ENCODE assay signal across 15 cellular contexts in genomic region chr7:23415198-23415597, GRCh38. TPM values are rescaled to one million over a fixed set of nuclear protein-coding genes. Genes with fewer than 3 reads are reported as not detected.
DNase-seq lines count a peak whose midpoint lies in the region; ATAC-seq, FAIRE-seq and TF ChIP-seq lines count a peak whose summit lies in the region.
"Had no signal": no experiment of that assay in that cellular context is flagged by ENCODE, and none has a peak within 500 bp of the region (broad histone marks: within the 10 kb centered on the region; RNA-seq: fewer than 3 reads in every experiment).

No MANE protein-coding gene starts in this region.

- H3K27ac Mint-ChIP-seq in activated T-helper 17 cell treated with anti-CD3 and anti-CD28 coated beads, Interleukin-2, amount 50 U/mL, for 72 hours: peak overlapping the region; percentile 44
- H3K27ac Mint-ChIP-seq in endothelial cell (ENCODE audit: unreplicated experiment): peak overlapping the region; percentile 50
- H3K27ac Mint-ChIP-seq: CD8-positive, alpha-beta T cell had no signal

- H3K4me1 Mint-ChIP-seq in activated T-helper 17 cell treated with anti-CD3 and anti-CD28 coated beads, Interleukin-2, amount 50 U/mL, for 72 hours: peaks cover 4% of the 10 kb centered on the region
- H3K4me1 Mint-ChIP-seq in endothelial cell (ENCODE audit: unreplicated experiment): peaks cover 31% of the 10 kb centered on the region

- H3K9me3 Mint-ChIP-seq in activated T-helper 17 cell treated with anti-CD3 and anti-CD28 coated beads, Interleukin-2, amount 50 U/mL, for 72 hours: no peaks in the 10 kb centered on the region
- no peaks in the 10 kb centered on the region for H3K9me3 Mint-ChIP-seq in endothelial cell (ENCODE audit: unreplicated experiment)
- H3K9me3 Mint-ChIP-seq: CD8-positive, alpha-beta T cell had no signal

- H3K27me3 Mint-ChIP-seq in activated T-helper 17 cell treated with anti-CD3 and anti-CD28 coated beads, Interleukin-2, amount 50 U/mL, for 72 hours: peaks cover 19% of the 10 kb centered on the region
- H3K27me3 Mint-ChIP-seq in endothelial cell (ENCODE audit: unreplicated experiment): peaks cover 4% of the 10 kb centered on the region

- no peak for TF ChIP-seq CTCF in endothelial cell (IDR thresholded peaks at IDR 0.05; ENCODE audit: unreplicated experiment)

- no peaks in the 10 kb centered on the region for H3K36me3 Mint-ChIP-seq in activated T-helper 17 cell treated with anti-CD3 and anti-CD28 coated beads, Interleukin-2, amount 50 U/mL, for 72 hours (ENCODE audit: low read depth)
- H3K36me3 Mint-ChIP-seq in endothelial cell (ENCODE audit: low read depth, unreplicated experiment): peaks cover 37% of the 10 kb centered on the region
- H3K36me3 Mint-ChIP-seq: CD8-positive, alpha-beta T cell had no signal

- H3K4me3 Mint-ChIP-seq in activated T-helper 17 cell treated with anti-CD3 and anti-CD28 coated beads, Interleukin-2, amount 50 U/mL, for 72 hours: no peak overlapping the region
- peak overlapping the region; percentile 84 for H3K4me3 Mint-ChIP-seq in endothelial cell (ENCODE audit: unreplicated experiment)
- H3K4me3 Mint-ChIP-seq: B cell; CD8-positive, alpha-beta T cell; H9 had no signal

- FAIRE-seq in HTR-8/SVneo (lab: Jason Lieb, UNC): peak; percentile 49
- FAIRE-seq: GM12878, H1 had no signal

- DNase-seq in HTR-8/SVneo (ENCODE audit: insufficient read length, low spot score) (no peak), endothelial cell (ENCODE audit: low spot score) (no peak), activated T-cell treated with anti-CD3 and anti-CD28 coated beads for 4 hours (no peak), medulla oblongata (ENCODE audit: extremely low spot score) (no peak)
- DNase-seq: CD8-positive, alpha-beta T cell; DMS 273 treated with DMSO at 0.1 percent for 48 hours; DMS53; DND-41; EL; H9 had no signal

- ATAC-seq in activated T-helper 17 cell treated with anti-CD3 and anti-CD28 coated beads, Interleukin-2, amount 50 U/mL, for 72 hours (replicated peaks): no peak
- ATAC-seq in HG03095 (IDR thresholded peaks at IDR 0.05; ENCODE audit: unreplicated experiment): no peak
- ATAC-seq: CD8-positive, alpha-beta T cell; GM12878 had no signal

RNA-seq across cellular contexts. Expression of gene IGF2BP3, which starts 55.1 kb away (rescaled TPM):
- under 1 TPM; 0.42 to 0.67 TPM for total RNA-seq in activated T-helper 17 cell treated with anti-CD3 and anti-CD28 coated beads, Interleukin-2, amount 50 U/mL, for 72 hours
- 92.8 TPM for total RNA-seq in endothelial cell (ENCODE audit: unreplicated experiment)
- total RNA-seq: CD8-positive, alpha-beta T cell had no signal

Comparison
In these comparisons a context has a peak if more than half of its experiments do, and no peak if none do; other contexts are left out.
1. RNA of gene IGF2BP3, which starts 55.1 kb away (total RNA-seq): 92.8 TPM in endothelial cell (single experiment); 0.42 to 0.67 TPM in activated T-helper 17 cell treated with anti-CD3 and anti-CD28 coated beads, Interleukin-2, amount 50 U/mL, for 72 hours; every median in the first group is over 10 times any median in the second.